8 cellular contexts compared by ENCODE assay signal in the genomic region with DNA sequence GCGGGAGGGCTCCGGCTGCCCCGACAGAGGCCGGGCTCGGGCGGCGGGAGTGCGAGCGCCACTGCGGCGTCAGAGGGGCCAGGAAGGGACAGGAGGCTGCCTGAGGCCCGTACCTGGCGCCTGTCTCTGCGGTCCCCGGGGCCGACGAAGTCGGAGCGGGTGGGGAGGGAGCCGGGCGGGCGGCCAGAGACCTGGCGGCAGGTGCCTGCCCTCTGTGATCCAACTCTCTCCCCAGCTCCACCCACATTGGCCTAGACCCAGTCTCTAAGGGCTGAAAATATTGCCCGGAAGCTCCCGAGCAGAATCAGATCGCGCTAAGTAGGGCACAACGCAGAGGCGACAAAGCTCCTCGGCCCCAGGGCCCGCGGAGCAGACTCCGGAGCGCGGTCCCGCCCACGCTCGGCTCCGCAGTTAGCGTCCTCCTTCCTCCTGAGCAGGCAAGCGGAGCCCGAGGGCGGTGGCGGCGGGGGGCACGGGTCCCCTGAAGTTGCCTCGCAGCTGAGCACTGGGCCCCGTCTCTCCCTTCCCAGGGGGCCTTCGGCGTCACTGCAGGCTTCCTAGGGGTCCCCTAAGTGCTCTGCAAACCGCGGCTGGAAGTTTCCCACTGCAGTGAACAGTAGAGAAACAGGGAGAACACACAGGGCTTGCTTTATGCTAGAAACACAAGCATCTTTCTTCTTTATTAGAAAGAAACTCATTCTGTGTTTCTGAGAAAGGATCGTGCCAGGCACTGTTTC. TPM values are rescaled to one million over a fixed set of nuclear protein-coding genes. Genes with fewer than 3 reads are reported as not detected.
DNase-seq lines count a peak whose midpoint lies in the region; ATAC-seq and TF ChIP-seq lines count a peak whose summit lies in the region.

TSS of gene MAN2A2 (plus strand) at position 307 of the 737 bp plus-strand sequence. CDS start 906 bp downstream, outside the sequence.

- 0 out of 2 replicates have a peak, but pooled peaks cover 5% of the 10 kb centered on the region for H3K36me3 ChIP-seq in Panc1 (ENCODE audit: control insufficient read depth, insufficient read depth, low read length)

- ATAC-seq in GM19372 (IDR thresholded peaks at IDR 0.05; ENCODE audit: low read depth, unreplicated experiment), result peak; percentile 47
- peak; percentile 43 for ATAC-seq in HG03520 (IDR thresholded peaks at IDR 0.05; ENCODE audit: unreplicated experiment)
- ATAC-seq in Panc1, result peak; percentile 68
- peak; percentile 68 for ATAC-seq in activated T-helper 17 cell treated with anti-CD3 and anti-CD28 coated beads, Interleukin-2, amount 50 U/mL, for 72 hours (replicated peaks)
- peak; percentile 81 to 83 for ATAC-seq in natural killer cell treated with Interleukin-12 subunit alpha and Interleukin-12 subunit beta and Interleukin-15 and Interleukin-18, amount 100 ng/mL, for 72 hours

- peak within 1 kb of the TSS; percentile 89 for H3K4me3 Mint-ChIP-seq in activated T-helper 17 cell treated with anti-CD3 and anti-CD28 coated beads, Interleukin-2, amount 50 U/mL, for 72 hours
- H3K4me3 Mint-ChIP-seq in natural killer cell treated with Interleukin-12 subunit alpha and Interleukin-12 subunit beta and Interleukin-15 and Interleukin-18, amount 100 ng/mL, for 72 hours, result peak within 1 kb of the TSS; percentile 92

- DNase-seq in CD1c-positive myeloid dendritic cell (ENCODE audit: extremely low spot score), result peak; percentile 90
- no peak for DNase-seq in Panc1 (ENCODE audit: low read depth, low spot score)
- DNase-seq in fibroblast of peridontal ligament (ENCODE audit: extremely low read depth), result peak; percentile 9
- peak; percentile 86 for DNase-seq in natural killer cell treated with Interleukin-12 subunit alpha and Interleukin-12 subunit beta and Interleukin-15 and Interleukin-18, amount 100 ng/mL, for 72 hours (ENCODE audit: low spot score)
- DNase-seq in stimulated activated naive CD4-positive, alpha-beta T cell treated with Interleukin-2 at 50 U/mL for 16 hours (lab: John Stamatoyannopoulos, UW), result peak; percentile 68

- TF ChIP-seq CTCF in Panc1 (IDR thresholded peaks at IDR 0.05), result no peak

- H3K4me1 Mint-ChIP-seq in activated T-helper 17 cell treated with anti-CD3 and anti-CD28 coated beads, Interleukin-2, amount 50 U/mL, for 72 hours, result peaks cover 18% of the 10 kb centered on the region
- H3K4me1 Mint-ChIP-seq in natural killer cell treated with Interleukin-12 subunit alpha and Interleukin-12 subunit beta and Interleukin-15 and Interleukin-18, amount 100 ng/mL, for 72 hours (ENCODE audit: low read depth in 2 of 2), result peaks cover 27 to 36% of the 10 kb centered on the region in 2 donors

- peaks cover 12% of the 10 kb centered on the region for H3K4me1 ChIP-seq in Panc1 (ENCODE audit: control insufficient read depth, insufficient read depth, low read length)

- intact Hi-C loops in Panc1 (cut with micrococcal nuclease; ENCODE audit: unreplicated experiment), result no loop called here

- in situ Hi-C loops in Panc1 (cut with HindIII; ENCODE audit: low pct_unique_long_range_greater_than_20kb, low sequenced_read_pairs), result no loop called here

- H3K27ac Mint-ChIP-seq in activated T-helper 17 cell treated with anti-CD3 and anti-CD28 coated beads, Interleukin-2, amount 50 U/mL, for 72 hours, result peak within 1 kb of the TSS; percentile 88
- peak within 1 kb of the TSS; percentile 92 to 93 for H3K27ac Mint-ChIP-seq in natural killer cell treated with Interleukin-12 subunit alpha and Interleukin-12 subunit beta and Interleukin-15 and Interleukin-18, amount 100 ng/mL, for 72 hours

- peak within 1 kb of the TSS; percentile 70 to 77 for H3K4me3 ChIP-seq in Panc1 (ENCODE audit: low read depth in 2 of 2, low read length in 2 of 2)

- CTCF ChIA-PET in Panc1 (lab: Charles Lee), result interaction anchor here (0.5 to 3.1 kb wide), 4 partner anchors 8 to 53 kb away, joined by 3 to 16 read pairs (median 4); partner anchors contain the start of gene HDDC3

- peak within 1 kb of the TSS; percentile 94 for H3K27ac ChIP-seq in Panc1 (ENCODE audit: low read length)

- no peaks in the 10 kb centered on the region for H3K9me3 Mint-ChIP-seq in activated T-helper 17 cell treated with anti-CD3 and anti-CD28 coated beads, Interleukin-2, amount 50 U/mL, for 72 hours
- H3K9me3 Mint-ChIP-seq in natural killer cell treated with Interleukin-12 subunit alpha and Interleukin-12 subunit beta and Interleukin-15 and Interleukin-18, amount 100 ng/mL, for 72 hours, result no peaks in the 10 kb centered on the region

- H3K27me3 ChIP-seq in Panc1 (ENCODE audit: control insufficient read depth, insufficient read depth, low read length), result no peaks in the 10 kb centered on the region

- BruUV-seq in Panc1 (replicated peaks; lab: Mats Ljungman, UMichigan), result no TSS peak

- H3K27me3 Mint-ChIP-seq in activated T-helper 17 cell treated with anti-CD3 and anti-CD28 coated beads, Interleukin-2, amount 50 U/mL, for 72 hours, result no peaks in the 10 kb centered on the region
- H3K27me3 Mint-ChIP-seq in natural killer cell treated with Interleukin-12 subunit alpha and Interleukin-12 subunit beta and Interleukin-15 and Interleukin-18, amount 100 ng/mL, for 72 hours, result no peaks in the 10 kb centered on the region

- POLR2A ChIA-PET in Panc1 (lab: Charles Lee), result no interaction called here

- H3K9me3 ChIP-seq in Panc1 (ENCODE audit: control insufficient read depth, insufficient read depth, low read depth, low read length), result no peaks in the 10 kb centered on the region

- peaks cover 54% of the 10 kb centered on the region for H3K36me3 Mint-ChIP-seq in activated T-helper 17 cell treated with anti-CD3 and anti-CD28 coated beads, Interleukin-2, amount 50 U/mL, for 72 hours (ENCODE audit: low read depth)
- H3K36me3 Mint-ChIP-seq in natural killer cell treated with Interleukin-12 subunit alpha and Interleukin-12 subunit beta and Interleukin-15 and Interleukin-18, amount 100 ng/mL, for 72 hours, result peaks cover 18% of the 10 kb centered on the region

RNA-seq across cellular contexts. Expression of gene MAN2A2, which starts in this region (rescaled TPM):
- 77.2 TPM for total RNA-seq in Panc1 (2021; ENCODE audit: unreplicated experiment)
- 102 TPM for polyA plus RNA-seq in Panc1 (2012; ENCODE audit: insufficient read length)
- total RNA-seq in activated T-helper 17 cell treated with anti-CD3 and anti-CD28 coated beads, Interleukin-2, amount 50 U/mL, for 72 hours, result 100 to 1,000 TPM; 121 to 127 TPM
- total RNA-seq in natural killer cell treated with Interleukin-12 subunit alpha and Interleukin-12 subunit beta and Interleukin-15 and Interleukin-18, amount 100 ng/mL, for 72 hours, result 100 to 1,000 TPM; 172 to 244 TPM
